25 cellular contexts compared by ENCODE assay signal in the genomic region with DNA sequence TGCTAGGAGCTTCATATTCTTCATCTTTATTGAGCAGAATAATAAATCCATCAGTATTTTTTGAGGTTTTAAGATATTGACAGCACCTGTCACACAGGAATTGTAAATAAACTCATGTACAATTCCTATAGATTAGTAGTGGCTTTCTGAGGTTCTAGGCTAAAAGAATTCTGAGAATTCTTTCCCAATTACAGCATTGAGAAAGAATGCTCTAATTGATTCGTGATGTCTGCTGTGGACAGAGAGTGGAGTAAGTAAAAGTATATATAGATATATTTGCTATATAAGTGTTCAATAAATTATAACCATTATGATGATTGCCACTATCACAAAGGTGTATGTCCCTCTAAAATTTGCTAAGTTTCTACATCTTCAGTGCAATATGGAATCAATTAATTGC.
A peak's percentile ranks its signal among the peaks of the same experiment; 100 is the strongest.
DNase-seq lines count a peak whose midpoint lies in the region; ATAC-seq, FAIRE-seq and TF ChIP-seq lines count a peak whose summit lies in the region.
"Had no signal": no experiment of that assay in that cellular context is flagged by ENCODE, and none has a peak within 500 bp of the region (broad histone marks: within the 10 kb centered on the region; RNA-seq: fewer than 3 reads in every experiment).

No MANE protein-coding gene starts in this region.

- TF ChIP-seq CTCF in A673 (conservative IDR thresholded peaks at IDR 0.05; ENCODE audit: low read depth, low read length) (no peak), astrocyte (IDR thresholded peaks at IDR 0.05; ENCODE audit: insufficient read depth, low read depth, low read length) (no peak), foreskin fibroblast (IDR thresholded peaks at IDR 0.05; ENCODE audit: low read depth, low read length) (no peak), esophagus squamous epithelium (IDR thresholded peaks at IDR 0.05) (no peak)

- H3K27me3 ChIP-seq in A673 (replicated peaks; ENCODE audit: insufficient read depth, low read depth, low read length, poor library complexity) (no peaks in the 10 kb centered on the region), astrocyte (ENCODE audit: insufficient read depth, low read length) (no peaks in the 10 kb centered on the region), esophagus squamous epithelium (no peaks in the 10 kb centered on the region)
- H3K27me3 ChIP-seq: BLaER1 had no signal

- H3K4me1 ChIP-seq in A673 (ENCODE audit: insufficient read depth, low read length, poor library complexity, severe bottlenecking) (no peaks in the 10 kb centered on the region), astrocyte (ENCODE audit: insufficient read depth, low read length) (peaks cover 10% of the 10 kb centered on the region), esophagus squamous epithelium (no peaks in the 10 kb centered on the region)

- 86 to 87% methylated on average over 1 of the region's 1 CpG for WGBS in esophagus squamous epithelium, 2 donors

- CTCF ChIA-PET in A673 (lab: Charles Lee), result no interaction called here

- no peak overlapping the region for H3K9ac ChIP-seq in astrocyte (ENCODE audit: low read length)
- H3K9ac ChIP-seq: BLaER1 had no signal

- H3K36me3 ChIP-seq in A673 (ENCODE audit: insufficient read depth, low read length, poor library complexity, severe bottlenecking) (no peaks in the 10 kb centered on the region), astrocyte (ENCODE audit: insufficient read depth, low read length) (no peaks in the 10 kb centered on the region), esophagus squamous epithelium (peaks cover 0 to 8% (median 0%) of the 10 kb centered on the region in 3 donors)
- H3K36me3 ChIP-seq: BLaER1 had no signal

- intact Hi-C loops in A673 (cut with micrococcal nuclease; ENCODE audit: unreplicated experiment), result no loop called here
- intact Hi-C loops in esophagus squamous epithelium (cut with DNase I), result no loop called here

- peaks cover 23% of the 10 kb centered on the region for H3K4me1 Mint-ChIP-seq in astrocyte (ENCODE audit: low read depth, unreplicated experiment)

- H3K27me3 Mint-ChIP-seq in astrocyte (ENCODE audit: low read depth, unreplicated experiment), result no peaks in the 10 kb centered on the region

- FAIRE-seq in astrocyte (lab: Jason Lieb, UNC) (no peak), RCC 7860 (lab: Jason Lieb, UNC) (no peak)
- FAIRE-seq: D721Med, G401.6, GM12878, GM18507, HTR-8/SVneo had no signal

- no peak overlapping the region for H3K4me2 ChIP-seq in astrocyte (ENCODE audit: low read length)
- H3K4me2 ChIP-seq: BLaER1 had no signal

- no peaks in the 10 kb centered on the region for H3K79me2 ChIP-seq in astrocyte (ENCODE audit: insufficient read depth, low read length)

- H3K36me3 Mint-ChIP-seq in astrocyte (ENCODE audit: low read depth, unreplicated experiment), result peaks cover 1% of the 10 kb centered on the region
- H3K36me3 Mint-ChIP-seq: CD8-positive, alpha-beta T cell had no signal

- H3K9me3 Mint-ChIP-seq in astrocyte (ENCODE audit: unreplicated experiment), result peaks cover 3% of the 10 kb centered on the region

- no peak overlapping the region for H3K4me3 Mint-ChIP-seq in astrocyte (ENCODE audit: unreplicated experiment)
- H3K4me3 Mint-ChIP-seq: CD8-positive, alpha-beta T cell; H9 had no signal

- no peaks in the 10 kb centered on the region for H4K20me1 ChIP-seq in astrocyte (ENCODE audit: insufficient read depth, low read length)
- H4K20me1 ChIP-seq: BLaER1 had no signal

- peak; percentile 2 for DNase-seq in A673 (ENCODE audit: low spot score)
- DNase-seq in HS-5 (ENCODE audit: low read depth), result peak; percentile 49
- DNase-seq in astrocyte (ENCODE audit: low read depth), result no peak
- peak; percentile 23 to 47 for DNase-seq in foreskin fibroblast
- DNase-seq in NCI-H446 treated with DMSO at 0.1 percent for 48 hours (lab: John Stamatoyannopoulos, UW), result no peak
- no peak for DNase-seq in esophagus squamous epithelium (lab: John Stamatoyannopoulos, UW)
- DNase-seq in RCC 7860 (ENCODE audit: low spot score), result no peak
- DNase-seq: CD8-positive, alpha-beta T cell; DMS79; H9; KG1; NCI-H1436; NCI-H2029; NCI-H2171 treated with DMSO at 0.1 percent for 48 hours; NCI-H510A; NCI-H774 had no signal

- H3K27ac ChIP-seq in A673 (ENCODE audit: low read depth, low read length, poor library complexity, severe bottlenecking) (no peak overlapping the region), astrocyte (ENCODE audit: low read depth, low read length) (no peak overlapping the region), esophagus squamous epithelium (no peak overlapping the region)
- H3K27ac ChIP-seq: 22Rv1, BLaER1, RWPE1 had no signal

- H2AFZ ChIP-seq in astrocyte (ENCODE audit: low read depth, low read length), result no peak overlapping the region

- no TSS peak for BruUV-seq in A673 (replicated peaks; lab: Mats Ljungman, UMichigan)

- peak overlapping the region; percentile 87 for H3K27ac Mint-ChIP-seq in astrocyte (ENCODE audit: unreplicated experiment)
- H3K27ac Mint-ChIP-seq: CD8-positive, alpha-beta T cell; H9 had no signal

- POLR2A ChIA-PET in A673 (lab: Charles Lee; ENCODE audit: low non-redundant PET), result no interaction called here

- no peak for ATAC-seq in HG03354 (IDR thresholded peaks at IDR 0.05; ENCODE audit: poor library complexity, severe bottlenecking, unreplicated experiment)
- ATAC-seq: CD8-positive, alpha-beta T cell; GM12878 had no signal

- no peaks in the 10 kb centered on the region for H3K9me3 ChIP-seq in A673 (ENCODE audit: low read depth, low read length, poor library complexity, severe bottlenecking)
- no peaks in the 10 kb centered on the region for H3K9me3 ChIP-seq in astrocyte (ENCODE audit: insufficient read depth, low read depth, low read length)
- H3K9me3 ChIP-seq in esophagus squamous epithelium, result no peaks in the 10 kb centered on the region

- TF ChIP-seq POLR2A in esophagus squamous epithelium (IDR thresholded peaks at IDR 0.05), result no peak

- no peak overlapping the region for H3K4me3 ChIP-seq in A673 (ENCODE audit: low read depth, low read length, poor library complexity, severe bottlenecking)
- no peak overlapping the region for H3K4me3 ChIP-seq in astrocyte (ENCODE audit: insufficient read depth, low read depth, low read length)
- H3K4me3 ChIP-seq in foreskin fibroblast (ENCODE audit: low read depth in 1 of 2, low read length in 2 of 2), result no peak overlapping the region
- H3K4me3 ChIP-seq in esophagus squamous epithelium, result no peak overlapping the region
- H3K4me3 ChIP-seq: BLaER1, GM12878 had no signal

Comparison
In these comparisons a context has a peak if more than half of its experiments do, and no peak if none do; other contexts are left out.
1. DNase-seq: peak in A673 (single experiment), HS-5 (single experiment) and foreskin fibroblast (2 of 2); none in astrocyte (single experiment), NCI-H446 treated with DMSO at 0.1 percent for 48 hours (single experiment), esophagus squamous epithelium (single experiment) and RCC 7860 (single experiment).